In the genomic region with DNA sequence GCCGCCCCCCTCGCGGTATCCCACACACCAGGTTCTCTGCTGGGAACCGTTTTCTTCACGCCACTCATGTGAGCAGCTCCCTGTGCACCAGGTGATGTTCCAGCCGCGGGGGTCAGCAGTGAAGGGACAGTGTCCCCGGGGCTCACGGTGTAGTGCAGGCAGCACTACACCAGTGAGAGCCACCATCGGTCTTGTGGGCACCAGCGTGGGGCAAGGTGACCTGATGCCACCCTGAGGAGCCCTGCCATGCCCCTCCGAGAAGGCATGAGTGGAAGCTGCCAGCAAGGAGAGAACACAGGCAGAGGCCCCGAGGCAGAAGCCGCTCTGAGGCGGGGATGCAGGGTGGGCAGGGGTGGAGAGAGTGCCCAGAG, we compare ENCODE assay signal across 35 cellular contexts.
"Had no signal": no experiment of that assay in that cellular context is flagged by ENCODE, and none has a peak within 500 bp of the region (broad histone marks: within the 10 kb centered on the region; RNA-seq: fewer than 3 reads in every experiment).

No MANE protein-coding gene starts in this region.

- H3K4me1 ChIP-seq: Peyer's patch, SJCRH30 had no signal

- H3K4me3 ChIP-seq: MG63, Peyer's patch, SJCRH30, SK-N-MC had no signal

- ATAC-seq: activated CD8-positive, alpha-beta memory T cell treated with anti-CD3 and anti-CD28 coated beads, Interleukin-2, amount 10 ng/mL, durations not matched to agents 7 days and 5 days had no signal

- DNase-seq: activated CD4-positive, alpha-beta memory T cell treated with anti-CD3 and anti-CD28 coated beads, Interleukin-2, amount 10 ng/mL, durations not matched to agents 7 days and 5 days; activated CD4-positive, alpha-beta T cell treated with anti-CD3 and anti-CD28 coated beads for 1 hour; activated CD4-positive, alpha-beta T cell treated with anti-CD3 and anti-CD28 coated beads for 48 hours; activated CD4-positive, CD25-positive, alpha-beta regulatory T cell; activated CD8-positive, alpha-beta memory T cell treated with anti-CD3 and anti-CD28 coated beads for 24 hours; activated CD8-positive, alpha-beta memory T cell treated with anti-CD3 and anti-CD28 coated beads, Interleukin-2, amount 10 ng/mL, durations not matched to agents 7 days and 5 days; activated CD8-positive, alpha-beta memory T cell treated with anti-CD3 and anti-CD28 coated beads, Interleukin-2, amount 50 U/mL, for 48 hours; activated effector memory CD4-positive, alpha-beta T cell treated with anti-CD3 and anti-CD28 coated beads, Interleukin-2, amount 50 U/mL, for 16 hours; activated naive CD4-positive, alpha-beta T cell; activated naive CD4-positive, alpha-beta T cell treated with anti-CD3 and anti-CD28 coated beads, Interleukin-2, amount 50 U/mL, for 16 hours; activated naive CD8-positive, alpha-beta T cell treated with anti-CD3 and anti-CD28 coated beads for 36 hours; activated T-cell treated with anti-CD3 and anti-CD28 coated beads, Interleukin-2, amount 50 U/mL, for 48 hours; amniotic stem cell; aorta; brain microvascular endothelial cell; Kasumi-1; KG1; MG63; MV-4-11; NCI-H1092; NCI-H1436 treated with DMSO at 0.1 percent for 48 hours; NCI-H187; NCI-H2029 treated with DMSO at 0.1 percent for 48 hours; NCI-H2107; NCI-H2171; NCI-H510A; NCI-H526; NCI-H748 treated with DMSO at 0.1 percent for 48 hours; NK-92 treated with Interleukin-12 subunit alpha and Interleukin-12 subunit beta, amount 100 ng/mL, for 24 hours; Peyer's patch; SHP77; SJCRH30; T1000; WERI-Rb-1 had no signal

- H3K9me3 ChIP-seq: MG63, Peyer's patch, SJCRH30 had no signal

- H3K27ac ChIP-seq: brain microvascular endothelial cell, Peyer's patch, SJCRH30, SK-N-MC, WERI-Rb-1 had no signal

- H3K27me3 ChIP-seq: MG63, Peyer's patch, SJCRH30 had no signal

- H3K36me3 ChIP-seq: brain microvascular endothelial cell, Peyer's patch, SJCRH30, WERI-Rb-1 had no signal
